20 cellular contexts compared by ENCODE assay signal in the genomic region with DNA sequence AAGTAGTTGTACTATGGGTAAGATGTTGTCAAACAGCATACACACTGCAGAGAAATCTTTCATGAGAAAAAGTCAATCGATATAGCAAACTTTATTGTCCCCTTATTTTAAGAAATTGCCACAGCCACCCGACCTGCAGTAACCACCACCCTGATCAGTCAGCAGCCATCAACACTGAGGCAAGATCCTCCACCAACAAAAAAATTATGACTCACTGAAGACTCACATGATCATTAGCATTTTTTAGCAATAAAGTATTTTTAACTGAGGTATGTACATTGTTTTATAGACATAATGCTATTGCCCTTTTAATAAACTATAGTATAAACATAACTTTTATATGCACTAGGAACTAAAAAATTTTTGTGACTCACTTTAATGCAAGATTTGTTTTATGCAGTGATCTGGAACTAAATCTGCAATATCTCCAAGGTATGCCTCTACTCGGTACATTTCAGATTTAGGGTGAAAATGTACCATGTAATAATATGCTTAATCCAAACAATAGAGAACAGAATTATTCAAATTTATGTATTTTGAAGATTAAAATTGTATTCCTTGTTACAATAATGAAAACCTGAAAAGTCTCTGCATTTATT.
"Had no signal": no experiment of that assay in that cellular context is flagged by ENCODE, and none has a peak within 500 bp of the region (broad histone marks: within the 10 kb centered on the region; RNA-seq: fewer than 3 reads in every experiment).

No MANE protein-coding gene starts in this region.

- H3K27ac Mint-ChIP-seq: dendritic cell treated with granulocyte-macrophage colony-stimulating factor and Interleukin-4, amounts not matched to agents 40 ng/mL and 50 ng/mL, for 4 days; effector memory CD8-positive, alpha-beta T cell; naive thymus-derived CD4-positive, alpha-beta T cell; nephron progenitor cell; stimulated activated memory B cell treated with anti-CD40 and anti-IgM and Interleukin-4, amounts not matched to agents 10 μg/mL and 1 μg/mL and 100 μg/mL, for 72 hours; stimulated activated naive CD8-positive, alpha-beta T cell treated with anti-CD3 and anti-CD28 coated beads, Interleukin-15, Interleukin-2, amounts not matched to agents 100 ng/mL and 50 ng/mL, for 24 hours had no signal

- H3K36me3 Mint-ChIP-seq: naive thymus-derived CD4-positive, alpha-beta T cell; stimulated activated memory B cell treated with anti-CD40 and anti-IgM and Interleukin-4, amounts not matched to agents 10 μg/mL and 1 μg/mL and 100 μg/mL, for 72 hours had no signal

- DNase-seq: effector memory CD8-positive, alpha-beta T cell; esophagus squamous epithelium; heart right ventricle; hypothalamus; kidney glomerular epithelial cell; naive thymus-derived CD4-positive, alpha-beta T cell; nephron progenitor cell; psoas muscle; retina; right lobe of liver; spleen; stimulated activated CD4-positive, alpha-beta T cell treated with anti-CD3 and anti-CD28 coated beads, Interleukin-15, amount 100 ng/mL, for 24 hours; stimulated activated CD4-positive, alpha-beta T cell treated with anti-CD3 and anti-CD28 coated beads, Interleukin-1b, Interleukin-23, amount 100 ng/mL, for 48 hours; stimulated activated CD4-positive, alpha-beta T cell treated with anti-CD3 and anti-CD28 coated beads, Interleukin-4, amount 100 ng/mL, for 24 hours; tibial artery; upper lobe of left lung; uterus had no signal

- H3K27ac ChIP-seq: esophagus squamous epithelium, heart right ventricle, psoas muscle, right lobe of liver, spleen, tibial artery, upper lobe of left lung, uterus had no signal

- H3K4me1 Mint-ChIP-seq: naive thymus-derived CD4-positive, alpha-beta T cell; nephron progenitor cell; stimulated activated memory B cell treated with anti-CD40 and anti-IgM and Interleukin-4, amounts not matched to agents 10 μg/mL and 1 μg/mL and 100 μg/mL, for 72 hours had no signal

- H3K4me1 ChIP-seq: esophagus squamous epithelium, heart right ventricle, psoas muscle, right lobe of liver, spleen, tibial artery, upper lobe of left lung, uterus had no signal

- H3K4me3 Mint-ChIP-seq: dendritic cell treated with granulocyte-macrophage colony-stimulating factor and Interleukin-4, amounts not matched to agents 40 ng/mL and 50 ng/mL, for 4 days; effector memory CD8-positive, alpha-beta T cell; naive thymus-derived CD4-positive, alpha-beta T cell; nephron progenitor cell; stimulated activated memory B cell treated with anti-CD40 and anti-IgM and Interleukin-4, amounts not matched to agents 10 μg/mL and 1 μg/mL and 100 μg/mL, for 72 hours; stimulated activated naive CD8-positive, alpha-beta T cell treated with anti-CD3 and anti-CD28 coated beads, Interleukin-15, Interleukin-2, amounts not matched to agents 100 ng/mL and 50 ng/mL, for 24 hours had no signal

- H3K9me3 ChIP-seq: esophagus squamous epithelium, heart right ventricle, psoas muscle, right lobe of liver, spleen, tibial artery, upper lobe of left lung, uterus had no signal

- H3K9me3 Mint-ChIP-seq: dendritic cell treated with granulocyte-macrophage colony-stimulating factor and Interleukin-4, amounts not matched to agents 40 ng/mL and 50 ng/mL, for 4 days; effector memory CD8-positive, alpha-beta T cell; nephron progenitor cell; stimulated activated memory B cell treated with anti-CD40 and anti-IgM and Interleukin-4, amounts not matched to agents 10 μg/mL and 1 μg/mL and 100 μg/mL, for 72 hours; stimulated activated naive CD8-positive, alpha-beta T cell treated with anti-CD3 and anti-CD28 coated beads, Interleukin-15, Interleukin-2, amounts not matched to agents 100 ng/mL and 50 ng/mL, for 24 hours had no signal

- H3K36me3 ChIP-seq: esophagus squamous epithelium, heart right ventricle, right lobe of liver, spleen, tibial artery, upper lobe of left lung, uterus had no signal

- H3K27me3 Mint-ChIP-seq: dendritic cell treated with granulocyte-macrophage colony-stimulating factor and Interleukin-4, amounts not matched to agents 40 ng/mL and 50 ng/mL, for 4 days; effector memory CD8-positive, alpha-beta T cell; stimulated activated memory B cell treated with anti-CD40 and anti-IgM and Interleukin-4, amounts not matched to agents 10 μg/mL and 1 μg/mL and 100 μg/mL, for 72 hours; stimulated activated naive CD8-positive, alpha-beta T cell treated with anti-CD3 and anti-CD28 coated beads, Interleukin-15, Interleukin-2, amounts not matched to agents 100 ng/mL and 50 ng/mL, for 24 hours had no signal

- H3K27me3 ChIP-seq: esophagus squamous epithelium, heart right ventricle, right lobe of liver, spleen, tibial artery, upper lobe of left lung, uterus had no signal

- H3K4me3 ChIP-seq: esophagus squamous epithelium, heart right ventricle, psoas muscle, right lobe of liver, spleen, tibial artery, upper lobe of left lung, uterus had no signal
